ENCODE assay signal across 8 cellular contexts in the genomic region with DNA sequence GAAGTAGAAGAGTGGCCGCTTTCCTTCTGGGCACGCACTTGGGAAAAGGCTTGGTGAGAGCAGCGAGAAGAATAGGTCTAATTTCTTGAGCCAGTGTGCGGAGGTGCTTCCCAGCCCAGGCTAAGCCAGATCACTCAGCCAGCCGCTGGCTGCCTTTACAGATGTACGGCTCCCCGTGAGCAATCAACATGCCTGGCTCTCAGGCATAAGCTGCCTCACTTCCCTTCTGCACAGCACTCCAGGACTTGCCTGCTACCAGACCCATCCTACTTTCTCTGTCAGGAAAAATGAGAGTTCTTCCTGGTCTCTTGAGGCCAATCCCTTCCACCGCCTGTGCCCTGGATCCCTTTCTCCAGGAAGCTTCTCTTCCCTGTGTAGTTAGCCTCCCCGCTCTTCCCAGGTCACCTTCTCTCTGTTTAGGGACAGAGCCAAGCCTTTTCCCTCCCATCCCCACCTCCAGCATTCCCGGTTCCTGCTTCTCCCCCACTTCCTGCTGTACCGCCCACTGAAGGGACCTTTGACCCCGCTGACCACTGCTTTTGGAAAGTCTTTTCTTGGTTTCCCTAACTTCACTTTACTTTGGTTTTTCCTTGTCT. TPM values are rescaled to one million over a fixed set of nuclear protein-coding genes. Genes with fewer than 3 reads are reported as not detected.
DNase-seq lines count a peak whose midpoint lies in the region; ATAC-seq, FAIRE-seq and TF ChIP-seq lines count a peak whose summit lies in the region.

No MANE protein-coding gene starts in this region.

- H3K4me3 ChIP-seq in OCI-LY1 (ENCODE audit: low read depth, low read length, poor library complexity, severe bottlenecking) (peak overlapping the region; percentile 81), ovary (peak overlapping the region; percentile 74)

- no peak for ATAC-seq in Right ventricle myocardium superior (ENCODE audit: poor library complexity)
- no peak for ATAC-seq in HG03571 (IDR thresholded peaks at IDR 0.05; ENCODE audit: unreplicated experiment)

- H3K36me3 ChIP-seq in OCI-LY1 (ENCODE audit: insufficient read depth, low read length) = peaks cover 36% of the 10 kb centered on the region
- no peaks in the 10 kb centered on the region for H3K36me3 ChIP-seq in ovary

- no peaks in the 10 kb centered on the region for H4K20me1 ChIP-seq in OCI-LY1 (ENCODE audit: insufficient read depth, low read length)

- H3K79me2 ChIP-seq in OCI-LY1 (ENCODE audit: insufficient read depth, low read length) = no peaks in the 10 kb centered on the region

- peak overlapping the region; percentile 73 for H3K27ac Mint-ChIP-seq in endothelial cell (ENCODE audit: unreplicated experiment)

- 28 to 40% (median 34%) methylated on average over 12 of the region's 12 CpGs for WGBS in ovary, 3 donors

- H3K27me3 Mint-ChIP-seq in endothelial cell (ENCODE audit: unreplicated experiment) = peaks cover 15% of the 10 kb centered on the region

- H3K9me3 ChIP-seq in OCI-LY1 (ENCODE audit: low read length) = no peaks in the 10 kb centered on the region
- H3K9me3 ChIP-seq in ovary = no peaks in the 10 kb centered on the region

- no peak for TF ChIP-seq CTCF in OCI-LY1 (IDR thresholded peaks at IDR 0.05; ENCODE audit: low read length)
- no peak for TF ChIP-seq CTCF in endothelial cell (IDR thresholded peaks at IDR 0.05; ENCODE audit: unreplicated experiment)
- TF ChIP-seq CTCF in ovary (IDR thresholded peaks at IDR 0.05) = no peak

- H2AFZ ChIP-seq in OCI-LY1 (ENCODE audit: low read length) = no peak overlapping the region

- H3K27ac ChIP-seq in OCI-LY1 (ENCODE audit: low read depth, low read length, poor library complexity, severe bottlenecking) (peak overlapping the region; percentile 64), ovary (peak overlapping the region; percentile 36 to 90)

- H3K4me3 Mint-ChIP-seq in endothelial cell (ENCODE audit: unreplicated experiment) = peak overlapping the region; percentile 89

- FAIRE-seq in GM12891 (lab: Jason Lieb, UNC) = no peak

- H3K9ac ChIP-seq in OCI-LY1 (ENCODE audit: low read length) = peak overlapping the region; percentile 88

- peak overlapping the region; percentile 93 for H3K4me2 ChIP-seq in OCI-LY1 (ENCODE audit: low read length)

- H3K27me3 ChIP-seq in OCI-LY1 (ENCODE audit: insufficient read depth, low read length) (no peaks in the 10 kb centered on the region), ovary (no peaks in the 10 kb centered on the region)

- DNase-seq in GM12891 (ENCODE audit: insufficient read length, low spot score) = no peak
- no peak for DNase-seq in endothelial cell (ENCODE audit: low spot score)
- DNase-seq in ovary = peak in 3 of 5 donors; percentile 42 to 44 (median 42)
- no peak for DNase-seq in stimulated activated CD4-positive, alpha-beta T cell treated with anti-CD3 and anti-CD28 coated beads, Interleukin-4, amount 100 ng/mL, for 1 hour
- DNase-seq in activated gamma-delta T cell (lab: John Stamatoyannopoulos, UW) = no peak
- DNase-seq in Right ventricle myocardium superior = no peak

- H3F3A ChIP-seq in OCI-LY1 (ENCODE audit: insufficient read depth, low read length) = no peaks in the 10 kb centered on the region

- H3K9me3 Mint-ChIP-seq in endothelial cell (ENCODE audit: unreplicated experiment) = no peaks in the 10 kb centered on the region

- intact Hi-C loops in ovary (cut with DNase I) = no loop called here
- intact Hi-C loops in Right ventricle myocardium superior (cut with DNase I) = no loop called here

- no peak for TF ChIP-seq EP300 in ovary (IDR thresholded peaks at IDR 0.05)

- TF ChIP-seq POLR2A in GM12891 (IDR thresholded peaks at IDR 0.05; ENCODE audit: low read depth, low read length) = no peak
- TF ChIP-seq POLR2A in ovary (IDR thresholded peaks at IDR 0.05) = no peak

- no peaks in the 10 kb centered on the region for H3K9me2 ChIP-seq in OCI-LY1 (ENCODE audit: low read depth, low read length)

- H3K4me1 ChIP-seq in OCI-LY1 (ENCODE audit: insufficient read depth, low read length, severe bottlenecking) = peaks cover 24% of the 10 kb centered on the region
- H3K4me1 ChIP-seq in ovary (ENCODE audit: insufficient read depth) = peaks cover 10% of the 10 kb centered on the region

- H3K36me3 Mint-ChIP-seq in endothelial cell (ENCODE audit: low read depth, unreplicated experiment) = peaks cover 15% of the 10 kb centered on the region

- peaks cover 32% of the 10 kb centered on the region for H3K4me1 Mint-ChIP-seq in endothelial cell (ENCODE audit: unreplicated experiment)

TF ChIP-seq in GM12891, 5 proteins besides CTCF, POLR2A, EP300 and RAD21:
- TF ChIP-seq POLR2AphosphoS5 (IDR thresholded peaks at IDR 0.05; ENCODE audit: low read depth, low read length) (no peak), SPI1 (IDR thresholded peaks at IDR 0.05; ENCODE audit: low read depth, low read length) (0 out of 2 replicates have a peak, but pooled peaks have one; percentile 29)

RNA-seq across cellular contexts. Expression of gene ACTR3C, which starts 1.1 kb away (rescaled TPM):
- 3.9 TPM for polyA plus RNA-seq in GM12891 (2012; ENCODE audit: low read depth, missing spikeins)
- total RNA-seq in endothelial cell (ENCODE audit: unreplicated experiment) (0.87 TPM), ovary (10 to 100 TPM in 2 of 7 donors, 1 to 10 TPM in 5; 3.4 to 11.3 (median 6.0) TPM), Right ventricle myocardium superior (2.9 TPM)
- 1 to 10 TPM; 1.6 to 1.8 TPM for polyA plus RNA-seq in ovary

RNA-seq across cellular contexts. Expression of gene LRRC61, which starts 1.3 kb away (rescaled TPM):
- 27.7 TPM for polyA plus RNA-seq in GM12891 (2012; ENCODE audit: low read depth, missing spikeins)
- total RNA-seq in endothelial cell (ENCODE audit: unreplicated experiment) (5.1 TPM), ovary (10 to 100 TPM; 21.8 to 34.9 (median 27.1) TPM), Right ventricle myocardium superior (3.7 TPM)
- 10 to 100 TPM in 1 of 2 donors, 1 to 10 TPM in 1; 3.0 to 18.5 TPM for polyA plus RNA-seq in ovary

RNA-seq across cellular contexts. Expression of gene RARRES2, which starts 17.0 kb away (rescaled TPM):
- polyA plus RNA-seq in GM12891 (2012; ENCODE audit: low read depth, missing spikeins) = 27.0 TPM
- total RNA-seq in endothelial cell (ENCODE audit: unreplicated experiment) = 4.9 TPM
- total RNA-seq in ovary = 100 to 1,000 TPM; 343 to 622 (median 518) TPM
- 100 to 1,000 TPM in 1 of 2 donors, 10 to 100 TPM in 1; 92.5 to 761 TPM for polyA plus RNA-seq in ovary
- 24.0 TPM for total RNA-seq in Right ventricle myocardium superior

RNA-seq across cellular contexts. Expression of gene REPIN1, which starts 44.2 kb away (rescaled TPM):
- polyA plus RNA-seq in GM12891 (2012; ENCODE audit: low read depth, missing spikeins) = 94.0 TPM
- total RNA-seq in endothelial cell (ENCODE audit: unreplicated experiment) (138 TPM), ovary (10 to 100 TPM; 43.9 to 92.0 (median 74.2) TPM), Right ventricle myocardium superior (116 TPM)
- polyA plus RNA-seq in ovary = 10 to 100 TPM; 21.6 to 50.0 TPM

RNA-seq across cellular contexts. Expression of gene ZNF775, which starts 54.7 kb away (rescaled TPM):
- polyA plus RNA-seq in GM12891 (2012; ENCODE audit: low read depth, missing spikeins) = 9.7 TPM
- total RNA-seq in endothelial cell (ENCODE audit: unreplicated experiment) (12.1 TPM), ovary (10 to 100 TPM in 5 of 7 donors, 1 to 10 TPM in 2; 5.5 to 13.9 (median 10.9) TPM), Right ventricle myocardium superior (3.6 TPM)
- polyA plus RNA-seq in ovary = 10 to 100 TPM in 1 of 2 donors, under 1 TPM in 1; 0.28 to 11.2 TPM

Comparison
In these comparisons a context has a peak if more than half of its experiments do, and no peak if none do; other contexts are left out.
1. DNase-seq: peak in ovary (3 of 5); none in GM12891 (single experiment), endothelial cell (single experiment), stimulated activated CD4-positive, alpha-beta T cell treated with anti-CD3 and anti-CD28 coated beads, Interleukin-4, amount 100 ng/mL, for 1 hour (single experiment), activated gamma-delta T cell (single experiment) and Right ventricle myocardium superior (single experiment).
2. RNA of gene RARRES2, which starts 17.0 kb away (total RNA-seq): 343 to 622 TPM in ovary; 24.0 TPM in Right ventricle myocardium superior (single experiment) and 4.9 TPM in endothelial cell (single experiment); every median in the first group is over 10 times any median in the second.